14 cellular contexts compared by ENCODE assay signal in the genomic region with DNA sequence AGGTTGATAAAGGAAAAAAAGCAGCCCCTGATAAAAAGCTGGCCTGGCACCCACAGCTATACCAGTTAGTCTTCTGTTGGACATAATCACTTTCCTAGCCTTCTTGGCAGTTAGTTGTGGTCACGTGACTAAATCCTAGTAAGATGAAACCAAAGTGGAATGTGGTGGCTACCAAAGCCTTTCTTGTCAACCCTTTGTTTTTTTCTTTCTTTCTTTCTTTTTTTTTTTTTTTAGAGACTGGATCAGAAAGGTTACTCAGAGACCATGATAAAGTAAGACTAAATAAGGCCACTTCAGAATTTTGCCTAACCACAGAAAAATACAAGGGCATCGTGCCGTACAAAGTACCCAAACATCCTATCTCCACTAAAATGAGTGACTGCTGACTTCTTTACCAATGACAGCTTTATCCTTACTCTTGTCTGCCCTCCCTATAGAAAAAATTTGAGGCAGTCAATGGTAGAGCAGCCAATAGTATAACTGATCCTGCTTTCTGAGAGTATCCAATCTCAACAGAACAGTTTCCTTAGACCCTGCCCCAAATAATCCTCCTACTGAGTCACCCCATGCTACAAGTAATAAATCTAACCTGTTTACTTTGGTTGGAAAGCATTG. TPM values are rescaled to one million over a fixed set of nuclear protein-coding genes. Genes with fewer than 3 reads are reported as not detected.
A peak's percentile ranks its signal among the peaks of the same experiment; 100 is the strongest.
DNase-seq lines count a peak whose midpoint lies in the region; ATAC-seq and TF ChIP-seq lines count a peak whose summit lies in the region.
"Had no signal": no experiment of that assay in that cellular context is flagged by ENCODE, and none has a peak within 500 bp of the region (broad histone marks: within the 10 kb centered on the region; RNA-seq: fewer than 3 reads in every experiment).

No MANE protein-coding gene starts in this region.

- H3K4me3 ChIP-seq in foreskin fibroblast (ENCODE audit: low read depth in 1 of 2, low read length in 2 of 2), result no peak overlapping the region
- H3K4me3 ChIP-seq: upper lobe of right lung had no signal

- TF ChIP-seq CTCF in foreskin fibroblast (IDR thresholded peaks at IDR 0.05; ENCODE audit: low read depth, low read length), result no peak

- no peak for DNase-seq in left ventricle myocardium superior
- no peak for DNase-seq in Right ventricle myocardium inferior (ENCODE audit: missing footprints)
- peak; percentile 42 for DNase-seq in SW480 (ENCODE audit: low spot score)
- peak; percentile 65 to 79 for DNase-seq in foreskin fibroblast
- DNase-seq in activated naive CD4-positive, alpha-beta T cell treated with anti-CD3 and anti-CD28 coated beads, Interleukin-2, amount 50 U/mL, for 16 hours, result no peak
- no peak for DNase-seq in SKM-1 (lab: John Stamatoyannopoulos, UW; ENCODE audit: unreplicated experiment)
- DNase-seq: activated T-cell treated with anti-CD3 and anti-CD28 coated beads, Interleukin-2, amount 50 U/mL, for 1 hour; C1 segment of cervical spinal cord; effector memory CD8-positive, alpha-beta T cell; midbrain; NCI-H1048; upper lobe of right lung had no signal

- intact Hi-C loops in left ventricle myocardium superior (cut with micrococcal nuclease), result loop anchor here (5.0 kb wide), 1 partner anchor 382 kb away; no protein-coding TSS in a partner anchor
- intact Hi-C loops in Right ventricle myocardium inferior (cut with DNase I), result loop anchor here (5.0 kb wide), 1 partner anchor 237 kb away; no protein-coding TSS in a partner anchor

- ATAC-seq in left ventricle myocardium superior (peak; percentile 54), Right ventricle myocardium inferior (no peak), GM21723 (IDR thresholded peaks at IDR 0.05; ENCODE audit: unreplicated experiment) (no peak), HG03342 (IDR thresholded peaks at IDR 0.05; ENCODE audit: unreplicated experiment) (no peak)
- ATAC-seq: effector memory CD8-positive, alpha-beta T cell had no signal

RNA-seq across cellular contexts. Expression of gene KIF27, which starts 14.2 kb away (rescaled TPM):
- total RNA-seq in left ventricle myocardium superior (4.5 TPM), Right ventricle myocardium inferior (3.4 TPM)

RNA-seq across cellular contexts. Expression of gene HNRNPK, which starts 44.6 kb away (rescaled TPM):
- 289 TPM for total RNA-seq in left ventricle myocardium superior
- total RNA-seq in Right ventricle myocardium inferior, result 277 TPM

RNA-seq across cellular contexts. Expression of gene RMI1, which starts 45.2 kb away (rescaled TPM):
- total RNA-seq in left ventricle myocardium superior, result 6.9 TPM
- total RNA-seq in Right ventricle myocardium inferior, result 7.3 TPM

Comparison
In these comparisons a context has a peak if more than half of its experiments do, and no peak if none do; other contexts are left out.
1. DNase-seq: peak in SW480 (single experiment) and foreskin fibroblast (2 of 2); none in left ventricle myocardium superior (single experiment), Right ventricle myocardium inferior (single experiment), activated naive CD4-positive, alpha-beta T cell treated with anti-CD3 and anti-CD28 coated beads, Interleukin-2, amount 50 U/mL, for 16 hours (single experiment) and SKM-1 (single experiment).